ENCODE assay signal across 13 cellular contexts in genomic region chr3:20648294-20648693, GRCh38.
DNase-seq lines count a peak whose midpoint lies in the region; ATAC-seq, FAIRE-seq and TF ChIP-seq lines count a peak whose summit lies in the region.
"Had no signal": no experiment of that assay in that cellular context is flagged by ENCODE, and none has a peak within 500 bp of the region (broad histone marks: within the 10 kb centered on the region; RNA-seq: fewer than 3 reads in every experiment).

No MANE protein-coding gene starts in this region.

- intact Hi-C loops in mucosa of descending colon (cut with DNase I, micrococcal nuclease) (no loop called here), kidney (cut with DNase I) (no loop called here)
- intact Hi-C loops in CD4-positive, alpha-beta T cell (cut with DNase I, micrococcal nuclease) = no loop called here

- POLR2A ChIA-PET in CD4-positive, alpha-beta T cell (lab: Charles Lee) = no interaction called here

- DNase-seq in GM03348 (ENCODE audit: low spot score) = peak; percentile 61
- DNase-seq in NCI-H82 (lab: John Stamatoyannopoulos, UW) = peak; percentile 85
- peak; percentile 82 for DNase-seq in dedifferentiated amniotic fluid mesenchymal stem cell (ENCODE audit: extremely low spot score)
- DNase-seq in osteocyte (ENCODE audit: extremely low spot score, unreplicated experiment) = no peak
- no peak for DNase-seq in mucosa of descending colon
- no peak for DNase-seq in CD4-positive, alpha-beta T cell
- DNase-seq in kidney = no peak
- no peak for DNase-seq in medulla oblongata (ENCODE audit: extremely low spot score)
- DNase-seq: DND-41; left colon; NCI-H1436 treated with DMSO at 0.1 percent for 48 hours; nucleus accumbens; stimulated activated naive CD4-positive, alpha-beta T cell had no signal

- H3K36me3 ChIP-seq in mucosa of descending colon (ENCODE audit: low read depth) (no peaks in the 10 kb centered on the region), kidney (ENCODE audit: control insufficient read depth in 1 of 2, insufficient read depth in 2 of 2, low read length in 2 of 2) (no peaks in the 10 kb centered on the region)

- H3K4me1 ChIP-seq in mucosa of descending colon (ENCODE audit: low read depth) (no peaks in the 10 kb centered on the region), kidney (ENCODE audit: control insufficient read depth in 1 of 2, insufficient read depth in 1 of 2, low read depth in 1 of 2, low read length in 2 of 2) (no peaks in the 10 kb centered on the region)

- H3K36me3 Mint-ChIP-seq in osteocyte (ENCODE audit: unreplicated experiment) = no peaks in the 10 kb centered on the region
- no peaks in the 10 kb centered on the region for H3K36me3 Mint-ChIP-seq in CD4-positive, alpha-beta T cell (ENCODE audit: low read depth)

- FAIRE-seq in kidney (lab: Jason Lieb, UNC) = no peak

- H3K4me3 Mint-ChIP-seq in osteocyte (ENCODE audit: unreplicated experiment) = no peak overlapping the region
- no peak overlapping the region for H3K4me3 Mint-ChIP-seq in CD4-positive, alpha-beta T cell

- peaks cover 6% of the 10 kb centered on the region for H3K9me3 Mint-ChIP-seq in osteocyte (ENCODE audit: unreplicated experiment)
- peaks cover 10% of the 10 kb centered on the region for H3K9me3 Mint-ChIP-seq in CD4-positive, alpha-beta T cell

- ATAC-seq in mucosa of descending colon = no peak
- no peak for ATAC-seq in CD4-positive, alpha-beta T cell (ENCODE audit: poor library complexity)
- ATAC-seq: left colon had no signal

- no peak overlapping the region for H3K4me3 ChIP-seq in mucosa of descending colon
- H3K4me3 ChIP-seq in kidney (ENCODE audit: low read length in 2 of 2) = no peak overlapping the region

- H3K9ac ChIP-seq in kidney (ENCODE audit: low read length in 2 of 2) = no peak overlapping the region

- no peaks in the 10 kb centered on the region for H3K27me3 Mint-ChIP-seq in osteocyte (ENCODE audit: unreplicated experiment)
- no peaks in the 10 kb centered on the region for H3K27me3 Mint-ChIP-seq in CD4-positive, alpha-beta T cell

- H3K27ac ChIP-seq in CD4-positive, alpha-beta T cell (ENCODE audit: low read depth, low read length) = no peak overlapping the region
- no peak overlapping the region for H3K27ac ChIP-seq in kidney (ENCODE audit: low read depth in 2 of 2, low read length in 2 of 2)

- H3K27ac Mint-ChIP-seq in osteocyte (ENCODE audit: unreplicated experiment) = peak overlapping the region; percentile 7
- H3K27ac Mint-ChIP-seq in CD4-positive, alpha-beta T cell = no peak overlapping the region

- CTCF ChIA-PET in CD4-positive, alpha-beta T cell (lab: Charles Lee) = no interaction called here

- H3K27me3 ChIP-seq in CD4-positive, alpha-beta T cell (ENCODE audit: control insufficient read depth, insufficient read depth, low read length) = no peaks in the 10 kb centered on the region

- H3K9me3 ChIP-seq in mucosa of descending colon (peaks cover 41% of the 10 kb centered on the region), kidney (ENCODE audit: control insufficient read depth in 1 of 2, low read length in 2 of 2) (no peaks in the 10 kb centered on the region)
- no peaks in the 10 kb centered on the region for H3K9me3 ChIP-seq in CD4-positive, alpha-beta T cell (ENCODE audit: control insufficient read depth, low read length)

- no peak for TF ChIP-seq CTCF in osteocyte (IDR thresholded peaks at IDR 0.05)
- TF ChIP-seq CTCF in mucosa of descending colon (IDR thresholded peaks at IDR 0.05) = no peak
- no peak for TF ChIP-seq CTCF in CD4-positive, alpha-beta T cell (IDR thresholded peaks at IDR 0.05)
- TF ChIP-seq CTCF in kidney (IDR thresholded peaks at IDR 0.05; ENCODE audit: borderline replicate concordance, extremely low read depth, insufficient read depth) = no peak

- peaks cover 20% of the 10 kb centered on the region for H3K4me1 Mint-ChIP-seq in osteocyte (ENCODE audit: unreplicated experiment)
- H3K4me1 Mint-ChIP-seq in CD4-positive, alpha-beta T cell (ENCODE audit: low read depth) = no peaks in the 10 kb centered on the region

Comparison
In these comparisons a context has a peak if more than half of its experiments do, and no peak if none do; other contexts are left out.
1. DNase-seq: peak in GM03348 (single experiment), NCI-H82 (single experiment) and dedifferentiated amniotic fluid mesenchymal stem cell (single experiment); none in osteocyte (single experiment), mucosa of descending colon (0 of 3), CD4-positive, alpha-beta T cell (0 of 10), kidney (single experiment) and medulla oblongata (single experiment).